In genomic region chr11:130531061-130531460, GRCh38 we compare ENCODE assay signal across 20 cellular contexts.
DNase-seq lines count a peak whose midpoint lies in the region; ATAC-seq, FAIRE-seq and TF ChIP-seq lines count a peak whose summit lies in the region.
"Had no signal": no experiment of that assay in that cellular context is flagged by ENCODE, and none has a peak within 500 bp of the region (broad histone marks: within the 10 kb centered on the region; RNA-seq: fewer than 3 reads in every experiment).

No MANE protein-coding gene starts in this region.

- no peaks in the 10 kb centered on the region for H3K79me2 ChIP-seq in HepG2 (ENCODE audit: insufficient read depth, low read length)

- no peak overlapping the region for H3K9ac ChIP-seq in BLaER1 treated with 17β-estradiol and CSF1 and Interleukin-3, amounts not matched to agents 10 nM and 100 nM
- H3K9ac ChIP-seq in endodermal cell (ENCODE audit: extremely low read depth, low read length, poor library complexity, severe bottlenecking) (no peak overlapping the region), HepG2 (ENCODE audit: insufficient read depth, low read depth, low read length) (no peak overlapping the region)

- H3K36me3 Mint-ChIP-seq in endodermal cell (ENCODE audit: low read depth) = no peaks in the 10 kb centered on the region
- H3K36me3 Mint-ChIP-seq: activated naive CD4-positive, alpha-beta T cell treated with anti-CD3 and anti-CD28 coated beads, Interleukin-2, amount 50 U/mL, for 72 hours had no signal

- H3K4me2 ChIP-seq in BLaER1 treated with 17β-estradiol and CSF1 and Interleukin-3, amounts not matched to agents 10 nM and 100 nM = peak overlapping the region in 7 of 11 experiments; percentile 11 to 47 (median 18); a peak in 7 of 22 replicates
- H3K4me2 ChIP-seq in HepG2 (ENCODE audit: low read depth, low read length) = no peak overlapping the region

- no peak overlapping the region for H3K27ac Mint-ChIP-seq in endodermal cell
- H3K27ac Mint-ChIP-seq: activated naive CD4-positive, alpha-beta T cell treated with anti-CD3 and anti-CD28 coated beads, Interleukin-2, amount 50 U/mL, for 72 hours had no signal

- H3K9me3 ChIP-seq in BLaER1 treated with 17β-estradiol and CSF1 and Interleukin-3, amounts not matched to agents 10 nM and 100 nM (replicated peaks in 1 of 11) = no peaks in the 10 kb centered on the region
- no peaks in the 10 kb centered on the region for H3K9me3 ChIP-seq in endodermal cell (ENCODE audit: control insufficient read depth, low read length)
- H3K9me3 ChIP-seq in HepG2 (ENCODE audit: low read length) = no peaks in the 10 kb centered on the region
- H3K9me3 ChIP-seq: left ventricle myocardium inferior, sigmoid colon had no signal

- peaks cover 8% of the 10 kb centered on the region for H3K27me3 Mint-ChIP-seq in endodermal cell (ENCODE audit: insufficient read depth)

- no peaks in the 10 kb centered on the region for H3K4me1 Mint-ChIP-seq in endodermal cell

- no peak for ATAC-seq in HepG2
- ATAC-seq: activated naive CD4-positive, alpha-beta T cell treated with anti-CD3 and anti-CD28 coated beads, Interleukin-2, amount 50 U/mL, for 72 hours had no signal

- H3K4me3 ChIP-seq in BLaER1 treated with 17β-estradiol and CSF1 and Interleukin-3, amounts not matched to agents 10 nM and 100 nM = no peak overlapping the region
- H3K4me3 ChIP-seq in endodermal cell (ENCODE audit: low read length) = no peak overlapping the region
- H3K4me3 ChIP-seq in HepG2 (replicated peaks in 1 of 3; ENCODE audit: insufficient read depth in 1 of 3, low read depth in 2 of 3, low read length in 3 of 3) = no peak overlapping the region
- H3K4me3 ChIP-seq: left ventricle myocardium inferior, sigmoid colon had no signal

- peak; percentile 38 for TF ChIP-seq CTCF in endodermal cell (conservative IDR thresholded peaks at IDR 0.05)
- TF ChIP-seq CTCF in HepG2 (CRISPR knock-in tag; IDR thresholded peaks at IDR 0.05) = no peak

- no peak overlapping the region for H3K4me3 Mint-ChIP-seq in endodermal cell

- TF ChIP-seq EP300 in HepG2 (IDR thresholded peaks at IDR 0.05; ENCODE audit: low read depth in 2 of 2, low read length in 2 of 2) (no peak), HepG2 (CRISPR knock-in tag; IDR thresholded peaks at IDR 0.05; ENCODE audit: borderline replicate concordance) (no peak)

- H2AFZ ChIP-seq in HepG2 (ENCODE audit: low read length) = no peak overlapping the region

- H3K4me1 ChIP-seq in BLaER1 treated with 17β-estradiol and CSF1 and Interleukin-3, amounts not matched to agents 10 nM and 100 nM = peaks cover 30 to 54% (median 36%) of the 10 kb centered on the region in 10 experiments
- H3K4me1 ChIP-seq in endodermal cell (ENCODE audit: control insufficient read depth, insufficient read depth, low read length) (no peaks in the 10 kb centered on the region), HepG2 (ENCODE audit: insufficient read depth, low read length) (no peaks in the 10 kb centered on the region)

- no peak overlapping the region for H3K27ac ChIP-seq in BLaER1 treated with 17β-estradiol and CSF1 and Interleukin-3, amounts not matched to agents 10 nM and 100 nM
- H3K27ac ChIP-seq in endodermal cell (ENCODE audit: low read depth, low read length) = no peak overlapping the region
- H3K27ac ChIP-seq in HepG2 (ENCODE audit: extremely low read length, insufficient read depth, low read length) = no peak overlapping the region
- H3K27ac ChIP-seq: left ventricle myocardium inferior, sigmoid colon had no signal

- no peaks in the 10 kb centered on the region for H4K20me1 ChIP-seq in BLaER1 treated with 17β-estradiol and CSF1 and Interleukin-3, amounts not matched to agents 10 nM and 100 nM
- H4K20me1 ChIP-seq in HepG2 (ENCODE audit: insufficient read depth, low read length) = no peaks in the 10 kb centered on the region

- in situ Hi-C loops in HepG2 (cut with HindIII; ENCODE audit: extremely low pct_ligation_motif_present, low pct_unique_long_range_greater_than_20kb) = no loop called here

- no peaks in the 10 kb centered on the region for H3K27me3 ChIP-seq in BLaER1 treated with 17β-estradiol and CSF1 and Interleukin-3, amounts not matched to agents 10 nM and 100 nM
- H3K27me3 ChIP-seq in endodermal cell (ENCODE audit: control insufficient read depth, insufficient read depth, low read length, poor library complexity, severe bottlenecking) (no peaks in the 10 kb centered on the region), HepG2 (ENCODE audit: control insufficient read depth in 1 of 2, insufficient read depth in 2 of 2, low read length in 2 of 2) (peaks cover 1 to 13% of the 10 kb centered on the region in 2 experiments; a peak in 3 of 5 replicates)
- H3K27me3 ChIP-seq: sigmoid colon had no signal

- CTCF ChIA-PET in HepG2 (lab: Yijun Ruan, JAX; ENCODE audit: low intra/inter-chr PET ratio, low total read pairs) = no interaction called here

- WGBS in endodermal cell (ENCODE audit: insufficient coverage in 1 of 2, insufficient read length in 1 of 2), 2 experiments = 97 to 100% methylated on average over 2 of the region's 2 CpGs
- 0% methylated on average over 2 of the region's 2 CpGs for WGBS in HepG2 (ENCODE audit: low lambda C conversion rate)

- FAIRE-seq in RCC 7860 (lab: Jason Lieb, UNC) = peak; percentile 83
- FAIRE-seq in HepG2 (lab: Jason Lieb, UNC) = no peak

- POLR2A ChIA-PET in HepG2 (lab: Yijun Ruan, JAX) = no interaction called here

- TF ChIP-seq RAD21 in HepG2 (CRISPR knock-in tag; IDR thresholded peaks at IDR 0.05) = no peak

- no peak for TF ChIP-seq POLR2A in HepG2 (IDR thresholded peaks at IDR 0.05; ENCODE audit: insufficient read depth in 1 of 2, low read depth in 2 of 2, low read length in 2 of 2)

- H3K36me3 ChIP-seq in BLaER1 treated with 17β-estradiol and CSF1 and Interleukin-3, amounts not matched to agents 10 nM and 100 nM = no peaks in the 10 kb centered on the region
- H3K36me3 ChIP-seq in endodermal cell (ENCODE audit: control insufficient read depth, insufficient read depth, low read length) (no peaks in the 10 kb centered on the region), HepG2 (replicated peaks in 1 of 2; ENCODE audit: control insufficient read depth in 1 of 2, insufficient read depth in 2 of 2, low read length in 2 of 2) (no peaks in the 10 kb centered on the region)
- H3K36me3 ChIP-seq: left ventricle myocardium inferior, sigmoid colon had no signal

- DNase-seq in RCC 7860 (ENCODE audit: low spot score) = peak; percentile 56
- DNase-seq in endodermal cell = peak; percentile 34
- DNase-seq in left kidney (ENCODE audit: low read depth, low spot score) = peak; percentile 79
- DNase-seq in Kasumi-1 (lab: John Stamatoyannopoulos, UW) = no peak
- DNase-seq in HepG2 (ENCODE audit: low spot score) = no peak
- DNase-seq in putamen (ENCODE audit: low spot score) = no peak
- no peak for DNase-seq in DMS 273 treated with DMSO at 0.1 percent for 48 hours (lab: John Stamatoyannopoulos, UW)
- DNase-seq: activated CD4-positive, alpha-beta T cell treated with anti-CD3 and anti-CD28 coated beads, Interleukin-2, amount 50 U/mL, for 48 hours; activated T-cell treated with anti-CD3 and anti-CD28 coated beads, Interleukin-2, amount 50 U/mL, for 1 hour; effector CD4-positive, alpha-beta T cell; GOT3; left ventricle myocardium inferior; NCI-H1105 treated with DMSO at 0.1 percent for 48 hours; NCI-H2171; NCI-H82; sigmoid colon; stimulated activated CD4-positive, alpha-beta T cell treated with anti-CD3 and anti-CD28 coated beads, Interleukin-4, amount 100 ng/mL, for 4 hours; stimulated activated CD8-positive, alpha-beta memory T cell treated with anti-CD3 and anti-CD28 coated beads, Interleukin-4, amount 100 ng/mL, for 48 hours had no signal

- H3K9me3 Mint-ChIP-seq in endodermal cell = no peaks in the 10 kb centered on the region
- H3K9me3 Mint-ChIP-seq: activated naive CD4-positive, alpha-beta T cell treated with anti-CD3 and anti-CD28 coated beads, Interleukin-2, amount 50 U/mL, for 72 hours had no signal

- BruUV-seq in HepG2 (replicated peaks; lab: Mats Ljungman, UMichigan) = no TSS peak

- intact Hi-C loops in HepG2 (cut with micrococcal nuclease; ENCODE audit: unreplicated experiment) = no loop called here

TF ChIP-seq in HepG2, 621 proteins besides CTCF, POLR2A, EP300 and RAD21:
- TF ChIP-seq KAT2B (IDR thresholded peaks at IDR 0.05; ENCODE audit: borderline replicate concordance, low read depth, low read length) (no peak), MAFK (conservative IDR thresholded peaks at IDR 0.05 in 1 of 2, IDR thresholded peaks at IDR 0.05 in 1 of 2; ENCODE audit: low read length in 2 of 2) (no peak)

Comparison
In these comparisons a context has a peak if more than half of its experiments do, and no peak if none do; other contexts are left out.
1. DNase-seq: peak in RCC 7860 (single experiment), endodermal cell (single experiment) and left kidney (single experiment); none in Kasumi-1 (0 of 2), HepG2 (single experiment), putamen (single experiment) and DMS 273 treated with DMSO at 0.1 percent for 48 hours (single experiment).